In genomic region chr2:224941958-224942357, GRCh38 we compare ENCODE assay signal across 18 cellular contexts.
DNase-seq lines count a peak whose midpoint lies in the region; ATAC-seq lines count a peak whose summit lies in the region.
"Had no signal": no experiment of that assay in that cellular context is flagged by ENCODE, and none has a peak within 500 bp of the region (broad histone marks: within the 10 kb centered on the region; RNA-seq: fewer than 3 reads in every experiment).

No MANE protein-coding gene starts in this region.

- H3K9me3 Mint-ChIP-seq in activated T-cell treated with anti-CD3 and anti-CD28 coated beads, Interleukin-2, amount 50 U/mL, for 24 hours = no peaks in the 10 kb centered on the region
- no peaks in the 10 kb centered on the region for H3K9me3 Mint-ChIP-seq in central memory CD8-positive, alpha-beta T cell
- H3K9me3 Mint-ChIP-seq in stimulated activated effector memory CD8-positive, alpha-beta T cell treated with anti-CD3 and anti-CD28 coated beads, Interleukin-12 subunit alpha, Interleukin-12 subunit beta, amount 100 ng/mL, for 72 hours = no peaks in the 10 kb centered on the region
- H3K9me3 Mint-ChIP-seq: endodermal cell had no signal

- peaks cover 66% of the 10 kb centered on the region for H3K36me3 Mint-ChIP-seq in activated T-cell treated with anti-CD3 and anti-CD28 coated beads, Interleukin-2, amount 50 U/mL, for 24 hours (ENCODE audit: low read depth)
- H3K36me3 Mint-ChIP-seq in central memory CD8-positive, alpha-beta T cell (ENCODE audit: insufficient read depth) = peaks cover 8% of the 10 kb centered on the region
- H3K36me3 Mint-ChIP-seq in stimulated activated effector memory CD8-positive, alpha-beta T cell treated with anti-CD3 and anti-CD28 coated beads, Interleukin-12 subunit alpha, Interleukin-12 subunit beta, amount 100 ng/mL, for 72 hours = peaks cover 53% of the 10 kb centered on the region

- H3K27me3 ChIP-seq in NT2/D1 (ENCODE audit: insufficient read depth, insufficient read length) = no peaks in the 10 kb centered on the region
- H3K27me3 ChIP-seq: thyroid gland had no signal

- no peaks in the 10 kb centered on the region for H3K27me3 Mint-ChIP-seq in activated T-cell treated with anti-CD3 and anti-CD28 coated beads, Interleukin-2, amount 50 U/mL, for 24 hours
- no peaks in the 10 kb centered on the region for H3K27me3 Mint-ChIP-seq in central memory CD8-positive, alpha-beta T cell

- DNase-seq in activated T-cell treated with anti-CD3 and anti-CD28 coated beads, Interleukin-2, amount 50 U/mL, for 24 hours = no peak
- DNase-seq in activated T-cell treated with anti-CD3 and anti-CD28 coated beads for 4 hours = no peak
- DNase-seq in NT2/D1 (ENCODE audit: low read depth, low spot score) = peak; percentile 30
- DNase-seq in central memory CD8-positive, alpha-beta T cell (ENCODE audit: low spot score in 2 of 2) = no peak
- no peak for DNase-seq in stimulated activated effector memory CD8-positive, alpha-beta T cell treated with anti-CD3 and anti-CD28 coated beads, Interleukin-12 subunit alpha, Interleukin-12 subunit beta, amount 100 ng/mL, for 72 hours (ENCODE audit: low spot score in 2 of 2)
- no peak for DNase-seq in glomerular visceral epithelial cell (ENCODE audit: extremely low spot score)
- DNase-seq in retina = no peak
- DNase-seq: activated CD4-positive, CD25-positive, alpha-beta regulatory T cell treated with anti-CD3 and anti-CD28 coated beads, Interleukin-2, amount 50 U/mL, for 72 hours; activated effector memory CD4-positive, alpha-beta T cell treated with anti-CD3 and anti-CD28 coated beads, Interleukin-2, amount 50 U/mL, for 16 hours; caudate nucleus; endodermal cell; lower lobe of right lung; NCI-H2029 treated with DMSO at 0.1 percent for 48 hours; NCI-H82; right cardiac atrium; RPMI8226; thyroid gland had no signal

- H3K4me1 ChIP-seq in NT2/D1 (ENCODE audit: insufficient read depth, insufficient read length) = no peaks in the 10 kb centered on the region
- H3K4me1 ChIP-seq: thyroid gland had no signal

- no peaks in the 10 kb centered on the region for H3K36me3 ChIP-seq in NT2/D1 (ENCODE audit: insufficient read depth, insufficient read length, low read length)
- H3K36me3 ChIP-seq: lower lobe of right lung, thyroid gland had no signal

- H3K4me3 ChIP-seq in NT2/D1 (ENCODE audit: insufficient read length, low read depth) = no peak overlapping the region
- H3K4me3 ChIP-seq: lower lobe of right lung, thyroid gland had no signal

- peak overlapping the region; percentile 92 for H3K27ac Mint-ChIP-seq in activated T-cell treated with anti-CD3 and anti-CD28 coated beads, Interleukin-2, amount 50 U/mL, for 24 hours
- H3K27ac Mint-ChIP-seq in central memory CD8-positive, alpha-beta T cell (ENCODE audit: low read depth) = no peak overlapping the region
- H3K27ac Mint-ChIP-seq in stimulated activated effector memory CD8-positive, alpha-beta T cell treated with anti-CD3 and anti-CD28 coated beads, Interleukin-12 subunit alpha, Interleukin-12 subunit beta, amount 100 ng/mL, for 72 hours = peak overlapping the region; percentile 73
- H3K27ac Mint-ChIP-seq: endodermal cell had no signal

- H3K4me1 Mint-ChIP-seq in activated T-cell treated with anti-CD3 and anti-CD28 coated beads, Interleukin-2, amount 50 U/mL, for 24 hours (ENCODE audit: low read depth) = peaks cover 65% of the 10 kb centered on the region
- H3K4me1 Mint-ChIP-seq in central memory CD8-positive, alpha-beta T cell = peaks cover 74% of the 10 kb centered on the region
- peaks cover 66% of the 10 kb centered on the region for H3K4me1 Mint-ChIP-seq in stimulated activated effector memory CD8-positive, alpha-beta T cell treated with anti-CD3 and anti-CD28 coated beads, Interleukin-12 subunit alpha, Interleukin-12 subunit beta, amount 100 ng/mL, for 72 hours

- peak overlapping the region; percentile 68 for H3K4me3 Mint-ChIP-seq in activated T-cell treated with anti-CD3 and anti-CD28 coated beads, Interleukin-2, amount 50 U/mL, for 24 hours
- peak overlapping the region; percentile 35 for H3K4me3 Mint-ChIP-seq in central memory CD8-positive, alpha-beta T cell
- H3K4me3 Mint-ChIP-seq in stimulated activated effector memory CD8-positive, alpha-beta T cell treated with anti-CD3 and anti-CD28 coated beads, Interleukin-12 subunit alpha, Interleukin-12 subunit beta, amount 100 ng/mL, for 72 hours = peak overlapping the region; percentile 59
- H3K4me3 Mint-ChIP-seq: endodermal cell had no signal

- no peak overlapping the region for H3K9ac ChIP-seq in NT2/D1 (ENCODE audit: insufficient read length, low read depth)

- no peaks in the 10 kb centered on the region for H3K9me3 ChIP-seq in NT2/D1 (ENCODE audit: insufficient read depth, low read length)
- H3K9me3 ChIP-seq: lower lobe of right lung, thyroid gland had no signal

- ATAC-seq in central memory CD8-positive, alpha-beta T cell (replicated peaks; ENCODE audit: extremely low read depth, poor library complexity, severe bottlenecking) = no peak
- no peak for ATAC-seq in stimulated activated effector memory CD8-positive, alpha-beta T cell treated with anti-CD3 and anti-CD28 coated beads, Interleukin-12 subunit alpha, Interleukin-12 subunit beta, amount 100 ng/mL, for 72 hours
- no peak for ATAC-seq in HG03469 (IDR thresholded peaks at IDR 0.05; ENCODE audit: unreplicated experiment)
- ATAC-seq: lower lobe of right lung, right cardiac atrium had no signal
